27 cellular contexts compared by ENCODE assay signal in the genomic region with DNA sequence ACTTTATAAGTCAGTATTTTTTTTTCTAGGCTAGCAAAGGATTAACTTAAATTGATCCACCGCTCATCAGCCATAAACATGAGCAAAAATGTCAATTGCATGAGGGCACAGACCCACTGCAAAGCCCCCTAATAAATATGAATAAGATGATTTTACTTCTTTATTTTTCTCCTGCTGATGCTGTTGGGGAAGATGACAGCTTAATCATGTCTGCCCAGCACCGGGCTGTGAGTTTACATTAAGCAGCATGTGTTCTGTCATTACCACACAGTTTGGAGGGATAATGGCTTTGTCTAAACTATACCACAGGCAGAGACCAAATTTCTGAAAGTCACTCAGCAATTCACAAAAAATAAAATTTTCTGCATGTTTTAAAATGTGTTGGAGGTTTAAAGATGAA.
DNase-seq lines count a peak whose midpoint lies in the region; ATAC-seq, FAIRE-seq and TF ChIP-seq lines count a peak whose summit lies in the region.
"Had no signal": no experiment of that assay in that cellular context is flagged by ENCODE, and none has a peak within 500 bp of the region (broad histone marks: within the 10 kb centered on the region; RNA-seq: fewer than 3 reads in every experiment).

No MANE protein-coding gene starts in this region.

- H3K4me2 ChIP-seq in GM23338 (no peak overlapping the region), H1 (ENCODE audit: insufficient read depth in 1 of 2, low read depth in 2 of 2, low read length in 2 of 2) (no peak overlapping the region), H9 (ENCODE audit: insufficient read depth, insufficient read length, low read length) (no peak overlapping the region)
- H3K4me2 ChIP-seq: A549, BLaER1 had no signal

- H4K5ac ChIP-seq in H1 (ENCODE audit: insufficient read length, low read depth, low read length): no peak overlapping the region
- no peak overlapping the region for H4K5ac ChIP-seq in H9 (ENCODE audit: insufficient read length, low read depth, low read length)

- H2BK120ac ChIP-seq in H1 (replicated peaks; ENCODE audit: low read depth, low read length) (peak overlapping the region; percentile 85), H9 (ENCODE audit: low read depth, low read length, poor library complexity, severe bottlenecking) (no peak overlapping the region)

- H3K4me1 ChIP-seq in GM23338 (ENCODE audit: insufficient read depth) (peaks cover 55% of the 10 kb centered on the region), H1 (replicated peaks in 1 of 4; ENCODE audit: control insufficient read depth in 3 of 4, insufficient read depth in 4 of 4, low read length in 3 of 4) (peaks cover 0 to 27% (median 11%) of the 10 kb centered on the region in 4 experiments; a peak in 5 of 7 replicates), H9 (ENCODE audit: insufficient read depth, low read length) (peaks cover 6% of the 10 kb centered on the region; the same call in 1 of the 2 replicates), upper lobe of left lung (no peaks in the 10 kb centered on the region)
- H3K4me1 ChIP-seq: A549, BE2C, BLaER1 had no signal

- no peak for FAIRE-seq in H1 (lab: Jason Lieb, UNC)
- FAIRE-seq: GM12878, GM12892, GM18507 had no signal

- TF ChIP-seq CTCF in GM23338 (conservative IDR thresholded peaks at IDR 0.05; ENCODE audit: low read depth in 2 of 2) (no peak), H1 (IDR thresholded peaks at IDR 0.05; ENCODE audit: control extremely low read depth in 1 of 3, insufficient read depth in 1 of 3, low read depth in 1 of 3, low read length in 3 of 3) (no peak), H9 (conservative IDR thresholded peaks at IDR 0.05) (no peak), upper lobe of left lung (IDR thresholded peaks at IDR 0.05) (no peak)

- POLR2A ChIA-PET in H1 (lab: Charles Lee; ENCODE audit: partially characterized antibody): no interaction called here

- no peak overlapping the region for H3K18ac ChIP-seq in H1 (ENCODE audit: extremely low read depth, low read length)
- no peak overlapping the region for H3K18ac ChIP-seq in H9 (ENCODE audit: insufficient read length, low read depth, low read length)

- TF ChIP-seq EP300 in H1 (IDR thresholded peaks at IDR 0.05; ENCODE audit: borderline replicate concordance in 1 of 2, low read depth in 2 of 2, low read length in 2 of 2) (no peak), upper lobe of left lung (IDR thresholded peaks at IDR 0.05) (no peak)

- H3K27ac Mint-ChIP-seq in GM23338 (peak overlapping the region; percentile 22; the same call in 1 of the 2 replicates), H9 (peak overlapping the region in 1 of 3 experiments; percentile 88; a peak in 1 of 7 replicates)
- H3K27ac Mint-ChIP-seq: CD14-positive monocyte; CD4-positive, alpha-beta memory T cell; CD4-positive, CD25-positive, alpha-beta regulatory T cell; CD8-positive, alpha-beta memory T cell had no signal

- H2BK20ac ChIP-seq in H1 (ENCODE audit: low read length) (no peak overlapping the region), H9 (ENCODE audit: low read depth, low read length, poor library complexity, severe bottlenecking) (no peak overlapping the region)

- TF ChIP-seq POLR2A in H1 (IDR thresholded peaks at IDR 0.05; ENCODE audit: control extremely low read depth in 1 of 2, low read depth in 2 of 2, low read length in 2 of 2) (no peak), upper lobe of left lung (IDR thresholded peaks at IDR 0.05) (no peak)

- no peak overlapping the region for H2BK5ac ChIP-seq in H1 (ENCODE audit: low read depth, low read length)
- H2BK5ac ChIP-seq in H9 (ENCODE audit: insufficient read length, low read length): no peak overlapping the region

- H3K9me3 Mint-ChIP-seq in GM23338: no peaks in the 10 kb centered on the region
- H3K9me3 Mint-ChIP-seq in H9: no peaks in the 10 kb centered on the region

- no peak for ATAC-seq in GM23338
- ATAC-seq in upper lobe of left lung (ENCODE audit: low FRiP score in 2 of 2): no peak
- ATAC-seq: A549, GM12878 had no signal

- H3K14ac ChIP-seq in H1 (ENCODE audit: insufficient read length): no peak overlapping the region
- no peak overlapping the region for H3K14ac ChIP-seq in H9 (ENCODE audit: insufficient read depth, low read length)

- no peaks in the 10 kb centered on the region for H3K36me3 ChIP-seq in GM23338 (ENCODE audit: insufficient read depth)
- H3K36me3 ChIP-seq in H1 (ENCODE audit: control insufficient read depth in 2 of 4, insufficient read depth in 4 of 4, low read length in 3 of 4): no peaks in the 10 kb centered on the region
- H3K36me3 ChIP-seq in upper lobe of left lung: no peaks in the 10 kb centered on the region
- H3K36me3 ChIP-seq: BE2C, BLaER1 had no signal

- no peaks in the 10 kb centered on the region for H3K79me2 ChIP-seq in GM23338 (replicated peaks; ENCODE audit: insufficient read depth)
- H3K79me2 ChIP-seq in H1 (ENCODE audit: control insufficient read depth in 1 of 2, insufficient read depth in 2 of 2, low read length in 2 of 2): no peaks in the 10 kb centered on the region
- no peaks in the 10 kb centered on the region for H3K79me2 ChIP-seq in H9 (ENCODE audit: insufficient read depth, low read length)

- H3K27me3 Mint-ChIP-seq in GM23338 (ENCODE audit: insufficient read depth, low read depth, poor library complexity): no peaks in the 10 kb centered on the region
- H3K27me3 Mint-ChIP-seq in H9 (ENCODE audit: low read depth): no peaks in the 10 kb centered on the region
- H3K27me3 Mint-ChIP-seq: CD4-positive, alpha-beta memory T cell; CD4-positive, CD25-positive, alpha-beta regulatory T cell; CD8-positive, alpha-beta memory T cell had no signal

- H2BK12ac ChIP-seq in H1 (ENCODE audit: low read depth, low read length) (no peak overlapping the region; the same call in 1 of the 2 replicates), H9 (ENCODE audit: insufficient read length, low read depth, low read length) (no peak overlapping the region)

- H3K79me1 ChIP-seq in H1 (ENCODE audit: low read depth, low read length): no peaks in the 10 kb centered on the region
- H3K79me1 ChIP-seq in H9 (ENCODE audit: insufficient read depth, low read depth, low read length, poor library complexity, severe bottlenecking): no peaks in the 10 kb centered on the region

- no peak overlapping the region for H3K27ac ChIP-seq in GM23338 (ENCODE audit: low read depth)
- H3K27ac ChIP-seq in H1 (ENCODE audit: low read depth, low read length): no peak overlapping the region
- no peak overlapping the region for H3K27ac ChIP-seq in H9 (ENCODE audit: insufficient read length, low read depth, low read length)
- H3K27ac ChIP-seq in upper lobe of left lung: no peak overlapping the region
- H3K27ac ChIP-seq: 22Rv1, A549, BLaER1 had no signal

- no peak overlapping the region for H3K4me3 ChIP-seq in GM23338
- no peak overlapping the region for H3K4me3 ChIP-seq in H1 (ENCODE audit: extremely low read depth in 1 of 4, insufficient read depth in 2 of 4, low read depth in 3 of 4, low read length in 4 of 4)
- no peak overlapping the region for H3K4me3 ChIP-seq in upper lobe of left lung
- H3K4me3 ChIP-seq: A549, BLaER1, GM12878 had no signal

- H3K9me3 ChIP-seq in H1 (ENCODE audit: insufficient read depth in 2 of 2, low read depth in 1 of 2, low read length in 1 of 2) (no peaks in the 10 kb centered on the region), H9 (ENCODE audit: control insufficient read depth, low read depth, low read length) (no peaks in the 10 kb centered on the region), upper lobe of left lung (no peaks in the 10 kb centered on the region)
- H3K9me3 ChIP-seq: A549, BE2C, BLaER1 had no signal

- no peak overlapping the region for H2AK5ac ChIP-seq in H1 (ENCODE audit: low read depth, low read length)
- no peak overlapping the region for H2AK5ac ChIP-seq in H9 (ENCODE audit: insufficient read length, low read length)

- H3F3A ChIP-seq in GM23338 (replicated peaks; ENCODE audit: low read depth): no peaks in the 10 kb centered on the region

- WGBS in H1 (ENCODE audit: extremely low coverage in 1 of 2, insufficient coverage in 1 of 2, insufficient read length in 1 of 2, insufficient replicate concordance in 2 of 2, low coverage in 1 of 2, low lambda C conversion rate in 2 of 2, missing lambda C conversion rate in 1 of 2), 2 experiments: 79% methylated on average over 2 of the region's 2 CpGs; no CpG with 5 or more reads in 1 of the 2 experiments
- WGBS in H9 (ENCODE audit: extremely low coverage, insufficient read length, low lambda C conversion rate): no CpG with 5 or more reads among the region's 2 CpGs
- 48 to 50% methylated on average over 2 of the region's 2 CpGs for WGBS in upper lobe of left lung, 2 donors

- H3K9ac ChIP-seq in H1 (replicated peaks in 1 of 4; ENCODE audit: extremely low read depth in 1 of 4, low read depth in 3 of 4, low read length in 3 of 4) (no peak overlapping the region), H9 (ENCODE audit: extremely low read depth, insufficient read length, low read length) (no peak overlapping the region)
- H3K9ac ChIP-seq: BLaER1 had no signal

- no peak for DNase-seq in GM23338 (ENCODE audit: low spot score)
- peak; percentile 25 for DNase-seq in NCI-H146 treated with DMSO at 0.1 percent for 48 hours (lab: John Stamatoyannopoulos, UW; ENCODE audit: unreplicated experiment)
- no peak for DNase-seq in H1 (ENCODE audit: low read depth in 1 of 2, low spot score in 2 of 2)
- peak; percentile 24 for DNase-seq in retina
- no peak for DNase-seq in NCI-H1436 (lab: John Stamatoyannopoulos, UW)
- DNase-seq in H9: no peak
- DNase-seq in upper lobe of left lung: no peak
- DNase-seq: BE2C; C1 segment of cervical spinal cord; CD4-positive, alpha-beta memory T cell; CD4-positive, CD25-positive, alpha-beta regulatory T cell; CD8-positive, alpha-beta memory T cell; COR-L47; DMS 273 treated with DMSO at 0.1 percent for 48 hours; DMS153; DMS53; DMS79; DND-41; EL; GDM1 had no signal

- H3K4me1 Mint-ChIP-seq in GM23338: peaks cover 55% of the 10 kb centered on the region
- H3K4me1 Mint-ChIP-seq in H9: peaks cover 48 to 49% of the 10 kb centered on the region in 2 experiments
- H3K4me1 Mint-ChIP-seq: CD14-positive monocyte; CD4-positive, alpha-beta memory T cell; CD4-positive, CD25-positive, alpha-beta regulatory T cell; CD8-positive, alpha-beta memory T cell had no signal

- H2AFZ ChIP-seq in GM23338 (no peak overlapping the region), H1 (ENCODE audit: low read length) (no peak overlapping the region), H9 (ENCODE audit: low read length) (no peak overlapping the region)

- H4K8ac ChIP-seq in H1 (ENCODE audit: extremely low read depth, insufficient read depth, low read length) (no peak overlapping the region), H9 (replicated peaks; ENCODE audit: insufficient read length, low read depth, low read length) (no peak overlapping the region)

- H4K91ac ChIP-seq in H1 (replicated peaks; ENCODE audit: insufficient read length, low read length): no peak overlapping the region
- H4K91ac ChIP-seq in H9 (ENCODE audit: insufficient read length, low read depth, low read length): no peak overlapping the region

- H2BK15ac ChIP-seq in H1 (ENCODE audit: low read length) (no peak overlapping the region), H9 (ENCODE audit: low read depth, low read length) (no peak overlapping the region)

- no peak overlapping the region for H3T11ph ChIP-seq in H9 (ENCODE audit: low read length)

- H3K23ac ChIP-seq in H1 (ENCODE audit: insufficient read length) (no peak overlapping the region), H9 (ENCODE audit: insufficient read length, low read depth, low read length) (no peak overlapping the region)

- H4K20me1 ChIP-seq in GM23338 (replicated peaks; ENCODE audit: insufficient read depth) (no peaks in the 10 kb centered on the region), H1 (replicated peaks in 1 of 2; ENCODE audit: control insufficient read depth in 1 of 2, insufficient read depth in 2 of 2, low read length in 2 of 2) (no peaks in the 10 kb centered on the region), H9 (ENCODE audit: control insufficient read depth, insufficient read depth, insufficient read length) (no peaks in the 10 kb centered on the region)
- H4K20me1 ChIP-seq: BLaER1 had no signal

- no peak for TF ChIP-seq RAD21 in H1 (IDR thresholded peaks at IDR 0.05 in 1 of 2, conservative IDR thresholded peaks at IDR 0.05 in 1 of 2; ENCODE audit: low read depth in 2 of 2, low read length in 2 of 2)

- H3K56ac ChIP-seq in H1 (replicated peaks; ENCODE audit: insufficient read length, low read depth, low read length) (no peak overlapping the region), H9 (ENCODE audit: insufficient read length, low read depth, low read length) (no peak overlapping the region)

- H3K4me3 Mint-ChIP-seq in GM23338: no peak overlapping the region
- no peak overlapping the region; a peak in 1 of 5 replicates for H3K4me3 Mint-ChIP-seq in H9
- H3K4me3 Mint-ChIP-seq: CD14-positive monocyte; CD4-positive, alpha-beta memory T cell; CD4-positive, CD25-positive, alpha-beta regulatory T cell; CD8-positive, alpha-beta memory T cell had no signal

- H3K23me2 ChIP-seq in H1 (ENCODE audit: low read depth, low read length): no peaks in the 10 kb centered on the region
- no peaks in the 10 kb centered on the region for H3K23me2 ChIP-seq in H9 (ENCODE audit: insufficient read length, low read depth, low read length, poor library complexity, severe bottlenecking)

- no peaks in the 10 kb centered on the region for H3K27me3 ChIP-seq in GM23338 (ENCODE audit: insufficient read depth)
- H3K27me3 ChIP-seq in H1 (replicated peaks in 1 of 4; ENCODE audit: control insufficient read depth in 3 of 4, extremely low read depth in 1 of 4, insufficient read depth in 3 of 4, low read length in 3 of 4): no peaks in the 10 kb centered on the region
- H3K27me3 ChIP-seq in H9 (ENCODE audit: insufficient read depth, low read length): no peaks in the 10 kb centered on the region
- no peaks in the 10 kb centered on the region for H3K27me3 ChIP-seq in upper lobe of left lung
- H3K27me3 ChIP-seq: BE2C, BLaER1 had no signal

- CTCF ChIA-PET in H1 (lab: Charles Lee; ENCODE audit: partially characterized antibody): no interaction called here

- H3K36me3 Mint-ChIP-seq in GM23338 (ENCODE audit: low read depth): no peaks in the 10 kb centered on the region
- no peaks in the 10 kb centered on the region for H3K36me3 Mint-ChIP-seq in H9 (ENCODE audit: insufficient read depth in 1 of 3, low read depth in 3 of 3)
- H3K36me3 Mint-ChIP-seq: CD14-positive monocyte; CD4-positive, alpha-beta memory T cell; CD4-positive, CD25-positive, alpha-beta regulatory T cell; CD8-positive, alpha-beta memory T cell had no signal

- H3K9me2 ChIP-seq in GM23338 (ENCODE audit: insufficient read depth): no peaks in the 10 kb centered on the region

- H3K4ac ChIP-seq in H1 (replicated peaks; ENCODE audit: insufficient read length, low read depth, low read length) (no peak overlapping the region), H9 (ENCODE audit: low read depth, low read length) (no peak overlapping the region)

Comparison
In these comparisons a context has a peak if more than half of its experiments do, and no peak if none do; other contexts are left out.
1. DNase-seq: peak in NCI-H146 treated with DMSO at 0.1 percent for 48 hours (single experiment) and retina (single experiment); none in GM23338 (single experiment), H1 (0 of 2), NCI-H1436 (single experiment), H9 (single experiment) and upper lobe of left lung (0 of 2).